In the genomic region with DNA sequence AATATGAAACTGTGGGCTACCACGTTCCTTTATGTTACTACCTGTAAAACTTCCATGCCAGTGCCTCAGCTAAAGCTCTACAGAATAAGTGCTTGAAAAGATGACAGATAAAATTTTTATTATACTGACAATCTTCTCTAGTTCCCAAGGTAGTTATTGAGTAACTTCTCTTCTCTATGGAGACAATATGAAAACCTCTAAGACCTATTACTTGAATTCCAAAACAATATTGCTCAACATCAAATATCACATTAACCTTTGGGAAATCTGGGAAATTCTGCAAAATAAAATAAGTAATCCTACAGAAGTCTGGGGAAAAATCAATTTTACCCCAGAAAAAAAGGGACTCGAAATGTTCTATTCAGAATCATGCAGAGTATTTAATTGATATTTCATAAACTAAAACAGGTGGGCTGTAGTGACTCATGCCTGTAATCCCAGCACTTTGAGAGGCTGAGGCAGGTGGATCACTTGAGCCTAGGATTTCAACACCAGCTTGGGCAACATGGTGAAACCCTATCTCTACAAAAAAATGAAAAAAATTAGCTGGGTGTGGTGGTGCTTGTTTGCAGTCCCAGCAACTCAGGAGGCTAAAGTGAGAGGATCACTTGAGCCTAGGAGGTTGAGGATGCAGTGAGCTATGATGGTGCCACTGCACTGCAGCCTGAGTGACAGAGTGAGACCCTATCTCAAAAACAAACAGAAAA, we compare ENCODE assay signal across 30 cellular contexts. TPM values are rescaled to one million over a fixed set of nuclear protein-coding genes. Genes with fewer than 3 reads are reported as not detected.
DNase-seq lines count a peak whose midpoint lies in the region; ATAC-seq, FAIRE-seq and TF ChIP-seq lines count a peak whose summit lies in the region.
"Had no signal": no experiment of that assay in that cellular context is flagged by ENCODE, and none has a peak within 500 bp of the region (broad histone marks: within the 10 kb centered on the region; RNA-seq: fewer than 3 reads in every experiment).

No MANE protein-coding gene starts in this region.

- no peak overlapping the region for H3K27ac ChIP-seq in K562 (ENCODE audit: extremely low read depth, low read depth, low read length)
- H3K27ac ChIP-seq: gastroesophageal sphincter, neural progenitor cell, pancreas, right atrium auricular region, suprapubic skin, WERI-Rb-1 had no signal

- H2AFZ ChIP-seq in K562 (ENCODE audit: low read depth, low read length): no peak overlapping the region
- H2AFZ ChIP-seq: neural progenitor cell had no signal

- H3K27ac Mint-ChIP-seq in CD14-positive monocyte: no peak overlapping the region
- H3K27ac Mint-ChIP-seq: activated naive CD4-positive, alpha-beta T cell treated with anti-CD3 and anti-CD28 coated beads, Interleukin-2, amount 50 U/mL, for 24 hours; neural progenitor cell had no signal

- CTCF ChIA-PET in K562 (lab: Yijun Ruan, JAX; ENCODE audit: low intra/inter-chr PET ratio): no interaction called here

- H4K20me1 ChIP-seq in K562 (replicated peaks; ENCODE audit: control insufficient read depth, insufficient read depth, low read length): no peaks in the 10 kb centered on the region

- TF ChIP-seq POLR2A in K562 (conservative IDR thresholded peaks at IDR 0.05): no peak

- peaks cover 0 to 3% (median 1%) of the 10 kb centered on the region in 3 donors for H3K27me3 Mint-ChIP-seq in CD14-positive monocyte (ENCODE audit: low read depth in 3 of 3)
- H3K27me3 Mint-ChIP-seq: activated naive CD4-positive, alpha-beta T cell treated with anti-CD3 and anti-CD28 coated beads, Interleukin-2, amount 50 U/mL, for 24 hours had no signal

- no peaks in the 10 kb centered on the region for H3K9me3 Mint-ChIP-seq in CD14-positive monocyte
- H3K9me3 Mint-ChIP-seq: activated naive CD4-positive, alpha-beta T cell treated with anti-CD3 and anti-CD28 coated beads, Interleukin-2, amount 50 U/mL, for 24 hours; neural progenitor cell had no signal

- peak; percentile 5 for DNase-seq in COLO668 (lab: John Stamatoyannopoulos, UW; ENCODE audit: unreplicated experiment)
- DNase-seq in NCI-H2171 treated with DMSO at 0.1 percent for 48 hours (lab: John Stamatoyannopoulos, UW): peak; percentile 84
- no peak for DNase-seq in K562 (ENCODE audit: extremely low read depth in 1 of 4, low spot score in 3 of 4)
- peak; percentile 85 for DNase-seq in myocyte (ENCODE audit: low read depth)
- DNase-seq in GM19238 (ENCODE audit: insufficient read length, low spot score): no peak
- DNase-seq in activated CD8-positive, alpha-beta memory T cell treated with anti-CD3 and anti-CD28 coated beads, Interleukin-2, amount 50 U/mL, for 4 hours: no peak
- DNase-seq in AML-193 (lab: John Stamatoyannopoulos, UW): no peak
- no peak for DNase-seq in CD14-positive monocyte (ENCODE audit: low spot score)
- DNase-seq: activated CD4-positive, alpha-beta T cell treated with anti-CD3 and anti-CD28 coated beads for 48 hours; activated CD8-positive, alpha-beta memory T cell treated with anti-CD3 and anti-CD28 coated beads for 24 hours; DMS153; left cardiac atrium; mesenchymal stem cell; NCI-H1105 treated with DMSO at 0.1 percent for 48 hours; NCI-H187 treated with DMSO at 0.1 percent for 48 hours; NCI-H2227 treated with DMSO at 0.1 percent for 48 hours; NCI-H748 treated with DMSO at 0.1 percent for 48 hours; pancreas; stimulated activated CD4-positive, alpha-beta T cell treated with anti-CD3 and anti-CD28 coated beads, Interleukin-1b, Interleukin-23, amount 100 ng/mL, for 48 hours; stimulated activated naive CD4-positive, alpha-beta T cell treated with Interleukin-2 at 50 U/mL for 16 hours; T1000; WERI-Rb-1 had no signal

- WGBS in K562 (ENCODE audit: insufficient coverage, low coverage, missing lambda C conversion rate): 2% methylated on average over 2 of the region's 2 CpGs

- H3K4me3 Mint-ChIP-seq in CD14-positive monocyte: no peak overlapping the region
- H3K4me3 Mint-ChIP-seq: activated naive CD4-positive, alpha-beta T cell treated with anti-CD3 and anti-CD28 coated beads, Interleukin-2, amount 50 U/mL, for 24 hours; neural progenitor cell had no signal

- TF ChIP-seq EP300 in K562 (IDR thresholded peaks at IDR 0.05; ENCODE audit: low read length): no peak

- H3K9me1 ChIP-seq in K562 (ENCODE audit: control insufficient read depth, insufficient read depth, low read length): no peaks in the 10 kb centered on the region

- TF ChIP-seq CTCF in K562 (IDR thresholded peaks at IDR 0.05 in 2 of 3, conservative IDR thresholded peaks at IDR 0.05 in 1 of 3; ENCODE audit: insufficient read depth in 2 of 3, low read depth in 1 of 3, low read length in 3 of 3) (no peak), CD14-positive monocyte (IDR thresholded peaks at IDR 0.05) (no peak)

- H3K4me1 Mint-ChIP-seq in CD14-positive monocyte: no peaks in the 10 kb centered on the region

- H3K9ac ChIP-seq in K562 (ENCODE audit: insufficient read depth in 1 of 2, low read depth in 2 of 2, low read length in 2 of 2): no peak overlapping the region
- H3K9ac ChIP-seq: neural progenitor cell had no signal

- intact Hi-C loops in K562 (cut with micrococcal nuclease): no loop called here
- intact Hi-C loops in CD14-positive monocyte (cut with micrococcal nuclease): no loop called here

- TF ChIP-seq RAD21 in K562 (CRISPR knock-in tag; conservative IDR thresholded peaks at IDR 0.05 in 1 of 2, IDR thresholded peaks at IDR 0.05 in 1 of 2): no peak

- FAIRE-seq in K562 (lab: Jason Lieb, UNC): no peak
- FAIRE-seq: GM12892, pancreas, RCC 7860 had no signal

- H3K4me2 ChIP-seq in K562 (ENCODE audit: insufficient read depth, low read length): no peak overlapping the region
- H3K4me2 ChIP-seq: neural progenitor cell had no signal

- in situ Hi-C loops in K562 (cut with MboI): no loop called here

- H3K36me3 ChIP-seq in K562 (ENCODE audit: control insufficient read depth, insufficient read depth, low read length): no peaks in the 10 kb centered on the region
- H3K36me3 ChIP-seq: gastroesophageal sphincter, neural progenitor cell, pancreas, right atrium auricular region, suprapubic skin, WERI-Rb-1 had no signal

- H3K79me2 ChIP-seq in K562 (ENCODE audit: control insufficient read depth, insufficient read depth, low read length): no peaks in the 10 kb centered on the region

- H3K4me3 ChIP-seq in K562: no peak overlapping the region
- H3K4me3 ChIP-seq: gastroesophageal sphincter, neural progenitor cell, pancreas, right atrium auricular region, suprapubic skin had no signal

- BruUV-seq in K562 (replicated peaks; lab: Mats Ljungman, UMichigan): no TSS peak

- H3K36me3 Mint-ChIP-seq in CD14-positive monocyte: no peaks in the 10 kb centered on the region
- H3K36me3 Mint-ChIP-seq: neural progenitor cell had no signal

- no peaks in the 10 kb centered on the region for H3K4me1 ChIP-seq in K562 (replicated peaks in 1 of 2; ENCODE audit: control insufficient read depth in 2 of 2, insufficient read depth in 2 of 2, low read length in 2 of 2)
- H3K4me1 ChIP-seq: gastroesophageal sphincter, neural progenitor cell, pancreas, right atrium auricular region, suprapubic skin had no signal

- POLR2A ChIA-PET in K562 (lab: Yijun Ruan, JAX): interaction anchor here (1.6 kb wide), 1 partner anchor 8 kb away, joined by 3 read pairs; no protein-coding TSS in a partner anchor

- 0 out of 5 replicates have a peak, but pooled peaks cover 0 to 3% of the 10 kb centered on the region in 2 experiments for H3K27me3 ChIP-seq in K562 (ENCODE audit: control insufficient read depth in 2 of 2, insufficient read depth in 2 of 2, low read length in 2 of 2)
- H3K27me3 ChIP-seq: gastroesophageal sphincter, neural progenitor cell, pancreas, right atrium auricular region, suprapubic skin had no signal

- no peaks in the 10 kb centered on the region for H3K9me3 ChIP-seq in K562 (replicated peaks; ENCODE audit: control insufficient read depth, insufficient read depth, low read depth, low read length)
- H3K9me3 ChIP-seq: gastroesophageal sphincter, pancreas, right atrium auricular region, suprapubic skin had no signal

- no peak for ATAC-seq in K562
- ATAC-seq: gastroesophageal sphincter, HCT116, left cardiac atrium, pancreas had no signal

TF ChIP-seq in K562, 482 proteins besides CTCF, POLR2A, EP300 and RAD21:
- TF ChIP-seq CEBPG (CRISPR knock-in tag; IDR thresholded peaks at IDR 0.05) (no peak), CEBPG (tag; conservative IDR thresholded peaks at IDR 0.05 in 1 of 2, IDR thresholded peaks at IDR 0.05 in 1 of 2) (peak; percentile 57 to 72), MLLT1 (IDR thresholded peaks at IDR 0.05) (no peak), CEBPB (tag; IDR thresholded peaks at IDR 0.05) (peak; percentile 50)

RNA-seq across cellular contexts. Expression of gene ANK3, which starts 23.8 kb away (rescaled TPM):
- total RNA-seq in K562 (2011; cell fraction: chromatin; rRNA removed; ENCODE audit: low replicate concordance): 130 and 187 TPM in 2 replicates
- 41.4 and 51.2 TPM in 2 replicates for total RNA-seq in K562 (2011; cell fraction: nucleolus; rRNA removed)
- 79.8 and 105 TPM in 2 replicates for total RNA-seq in K562 (2011; cell fraction: nucleoplasm; rRNA removed)
- 11.9 and 16.0 TPM in 2 replicates for total RNA-seq in K562 (2014; rRNA removed)
- total RNA-seq in K562 (2014; rRNA removed; fragmentation: Illumina TruSeq; extraction: Trizol): 25.2 and 32.8 TPM in 2 replicates
- total RNA-seq in K562 (2015; rRNA removed; fragmentation: Illumina TruSeq; extraction: Trizol): 24.9 and 28.4 TPM in 2 replicates
- 25.0 and 32.3 TPM in 2 replicates for total RNA-seq in K562 (2021)
- 3.2 and 17.9 TPM in 2 replicates for polyA plus RNA-seq in K562 (2011; rRNA removed)
- 1.3 and 6.8 TPM in 2 replicates for polyA plus RNA-seq in K562 (2011; cell fraction: cytosol; rRNA removed)
- polyA plus RNA-seq in K562 (2011; cell fraction: nucleus; rRNA removed): 3.0 and 17.5 TPM in 2 replicates
- 18.0 and 29.8 TPM in 2 replicates for polyA plus RNA-seq in K562 (2012)
- 23.9 and 24.4 TPM in 2 replicates for polyA plus RNA-seq in K562 (2014; fragmentation: Illumina TruSeq; extraction: Trizol)
- 10 to 100 TPM in 1 of 2 experiments, 1 to 10 TPM in 1; 10.0 to 10.5 TPM for polyA plus RNA-seq in K562 (2014; fragmentation: Nextera tagmentation; extraction: Ambion mirVana)
- 15.0 and 17.0 TPM in 2 replicates for polyA plus RNA-seq in K562 (2014; rRNA removed)
- 11.4 and 62.0 TPM in 2 replicates for polyA minus RNA-seq in K562 (2011; rRNA and poly(A)+ RNA removed)
- polyA minus RNA-seq in K562 (2011; cell fraction: cytosol; rRNA and poly(A)+ RNA removed): 3.7 and 14.5 TPM in 2 replicates
- 15.2 and 44.4 TPM in 2 replicates for polyA minus RNA-seq in K562 (2011; cell fraction: nucleus; rRNA and poly(A)+ RNA removed)
- total RNA-seq in myocyte: 24.6 and 29.6 TPM in 2 replicates
- polyA plus RNA-seq in myocyte (2012): 9.0 TPM
- polyA plus RNA-seq in CD14-positive monocyte: not detected

Comparison
In these comparisons a context has a peak if more than half of its experiments do, and no peak if none do; other contexts are left out.
1. DNase-seq: peak in COLO668 (single experiment), NCI-H2171 treated with DMSO at 0.1 percent for 48 hours (single experiment) and myocyte (single experiment); none in K562 (0 of 4), GM19238 (single experiment), activated CD8-positive, alpha-beta memory T cell treated with anti-CD3 and anti-CD28 coated beads, Interleukin-2, amount 50 U/mL, for 4 hours (single experiment), AML-193 (0 of 2) and CD14-positive monocyte (single experiment).